17 cellular contexts compared by ENCODE assay signal in genomic region chr11:116778556-116778955, GRCh38. TPM values are rescaled to one million over a fixed set of nuclear protein-coding genes. Genes with fewer than 3 reads are reported as not detected.
A peak's percentile ranks its signal among the peaks of the same experiment; 100 is the strongest.
DNase-seq lines count a peak whose midpoint lies in the region; ATAC-seq and TF ChIP-seq lines count a peak whose summit lies in the region.
"Had no signal": no experiment of that assay in that cellular context is flagged by ENCODE, and none has a peak within 500 bp of the region (broad histone marks: within the 10 kb centered on the region; RNA-seq: fewer than 3 reads in every experiment).

No MANE protein-coding gene starts in this region.

- peaks cover 48 to 77% (median 54%) of the 10 kb centered on the region in 3 donors for H3K36me3 ChIP-seq in tibial artery

- peaks cover 34 to 78% of the 10 kb centered on the region in 2 donors for H3K4me1 Mint-ChIP-seq in natural killer cell treated with Interleukin-12 subunit alpha and Interleukin-12 subunit beta and Interleukin-15 and Interleukin-18, amount 100 ng/mL, for 72 hours (ENCODE audit: low read depth in 2 of 2)
- H3K4me1 Mint-ChIP-seq in natural killer cell (peaks cover 4 to 11% of the 10 kb centered on the region in 2 donors), T-helper 17 cell (peaks cover 17% of the 10 kb centered on the region), osteocyte (ENCODE audit: unreplicated experiment) (peaks cover 4% of the 10 kb centered on the region)

- H3K27me3 Mint-ChIP-seq in natural killer cell treated with Interleukin-12 subunit alpha and Interleukin-12 subunit beta and Interleukin-15 and Interleukin-18, amount 100 ng/mL, for 72 hours = no peaks in the 10 kb centered on the region
- H3K27me3 Mint-ChIP-seq in natural killer cell (ENCODE audit: low read depth in 2 of 2) = no peaks in the 10 kb centered on the region
- H3K27me3 Mint-ChIP-seq in T-helper 17 cell = no peaks in the 10 kb centered on the region
- H3K27me3 Mint-ChIP-seq in osteocyte (ENCODE audit: unreplicated experiment) = no peaks in the 10 kb centered on the region

- no peaks in the 10 kb centered on the region for H3K27me3 ChIP-seq in tibial artery
- H3K27me3 ChIP-seq: BE2C had no signal

- H3K27ac Mint-ChIP-seq in natural killer cell treated with Interleukin-12 subunit alpha and Interleukin-12 subunit beta and Interleukin-15 and Interleukin-18, amount 100 ng/mL, for 72 hours = peak overlapping the region; percentile 56 to 76
- no peak overlapping the region for H3K27ac Mint-ChIP-seq in natural killer cell
- peak overlapping the region; percentile 86 for H3K27ac Mint-ChIP-seq in T-helper 17 cell
- H3K27ac Mint-ChIP-seq in osteocyte (ENCODE audit: unreplicated experiment) = no peak overlapping the region

- H3K4me1 ChIP-seq in tibial artery = peaks cover 0 to 4% (median under 1%) of the 10 kb centered on the region in 4 donors
- H3K4me1 ChIP-seq: BE2C had no signal

- peaks cover 65% of the 10 kb centered on the region for H3K36me3 Mint-ChIP-seq in natural killer cell treated with Interleukin-12 subunit alpha and Interleukin-12 subunit beta and Interleukin-15 and Interleukin-18, amount 100 ng/mL, for 72 hours
- H3K36me3 Mint-ChIP-seq in natural killer cell (peaks cover 16% of the 10 kb centered on the region), T-helper 17 cell (ENCODE audit: low read depth) (peaks cover 14% of the 10 kb centered on the region), osteocyte (ENCODE audit: unreplicated experiment) (peaks cover 33% of the 10 kb centered on the region)

- intact Hi-C loops in natural killer cell (cut with micrococcal nuclease) = no loop called here
- intact Hi-C loops in tibial artery (cut with DNase I; ENCODE audit: low total_unique reads) = no loop called here

- no peak overlapping the region for H3K4me3 ChIP-seq in fibroblast of mammary gland (ENCODE audit: control insufficient read depth, low read depth, low read length)
- no peak overlapping the region for H3K4me3 ChIP-seq in tibial artery

- no peak overlapping the region for H3K27ac ChIP-seq in tibial artery

- peak in 1 of 2 donors; percentile 25 for ATAC-seq in natural killer cell treated with Interleukin-12 subunit alpha and Interleukin-12 subunit beta and Interleukin-15 and Interleukin-18, amount 100 ng/mL, for 72 hours
- no peak for ATAC-seq in natural killer cell
- no peak for ATAC-seq in T-helper 17 cell

- TF ChIP-seq CTCF in natural killer cell (IDR thresholded peaks at IDR 0.05) (no peak), fibroblast of mammary gland (conservative IDR thresholded peaks at IDR 0.05; ENCODE audit: control insufficient read depth, insufficient read depth, low read depth, low read length) (no peak), osteocyte (IDR thresholded peaks at IDR 0.05) (no peak), tibial artery (IDR thresholded peaks at IDR 0.05) (no peak)

- peak overlapping the region; percentile 51 for H3K4me3 Mint-ChIP-seq in natural killer cell treated with Interleukin-12 subunit alpha and Interleukin-12 subunit beta and Interleukin-15 and Interleukin-18, amount 100 ng/mL, for 72 hours
- H3K4me3 Mint-ChIP-seq in natural killer cell (no peak overlapping the region), T-helper 17 cell (no peak overlapping the region), osteocyte (ENCODE audit: unreplicated experiment) (no peak overlapping the region)

- no peaks in the 10 kb centered on the region for H3K9me3 Mint-ChIP-seq in natural killer cell treated with Interleukin-12 subunit alpha and Interleukin-12 subunit beta and Interleukin-15 and Interleukin-18, amount 100 ng/mL, for 72 hours
- H3K9me3 Mint-ChIP-seq in natural killer cell (no peaks in the 10 kb centered on the region), osteocyte (ENCODE audit: unreplicated experiment) (no peaks in the 10 kb centered on the region)

- DNase-seq in natural killer cell treated with Interleukin-12 subunit alpha and Interleukin-12 subunit beta and Interleukin-15 and Interleukin-18, amount 100 ng/mL, for 72 hours (ENCODE audit: low spot score) = no peak
- no peak for DNase-seq in natural killer cell
- DNase-seq in T-helper 17 cell = no peak
- DNase-seq in fibroblast of mammary gland (ENCODE audit: low read depth) = peak; percentile 61
- no peak for DNase-seq in osteocyte (ENCODE audit: extremely low spot score, unreplicated experiment)
- DNase-seq in NCI-H510A treated with DMSO at 0.1 percent for 48 hours (lab: John Stamatoyannopoulos, UW) = no peak
- no peak for DNase-seq in tibial artery
- DNase-seq: BE2C, DMS 273 treated with DMSO at 0.1 percent for 48 hours, HCEC 1CT, NCI-H1092, NCI-H187, NCI-H446 treated with DMSO at 0.1 percent for 48 hours, NCI-H774, Right ventricle myocardium superior had no signal

- H3K9me3 ChIP-seq in T-helper 17 cell (ENCODE audit: control insufficient read depth, low read length, poor library complexity, severe bottlenecking) (no peaks in the 10 kb centered on the region), tibial artery (no peaks in the 10 kb centered on the region)
- H3K9me3 ChIP-seq: BE2C had no signal

RNA-seq across cellular contexts. Expression of gene BUD13, which starts 5.8 kb away (rescaled TPM):
- total RNA-seq in natural killer cell treated with Interleukin-12 subunit alpha and Interleukin-12 subunit beta and Interleukin-15 and Interleukin-18, amount 100 ng/mL, for 72 hours = 10 to 100 TPM; 23.1 to 25.0 TPM
- total RNA-seq in natural killer cell = 10 to 100 TPM; 13.5 to 16.0 (median 13.7) TPM
- total RNA-seq in T-helper 17 cell = 10 to 100 TPM; 11.5 to 11.8 TPM
- total RNA-seq in osteocyte = 13.1 and 15.2 TPM in 2 replicates

RNA-seq across cellular contexts. Expression of gene ZPR1, which starts 9.3 kb away (rescaled TPM):
- total RNA-seq in natural killer cell treated with Interleukin-12 subunit alpha and Interleukin-12 subunit beta and Interleukin-15 and Interleukin-18, amount 100 ng/mL, for 72 hours = 100 to 1,000 TPM in 1 of 2 donors, 10 to 100 TPM in 1; 89.7 to 143 TPM
- total RNA-seq in natural killer cell (100 to 1,000 TPM in 1 of 3 donors, 10 to 100 TPM in 2; 92.0 to 107 (median 92.6) TPM), T-helper 17 cell (100 to 1,000 TPM in 1 of 2 donors, 10 to 100 TPM in 1; 87.1 to 107 TPM), osteocyte (33.1 and 35.1 TPM in 2 replicates)

RNA-seq across cellular contexts. Expression of gene APOA5, which starts 13.1 kb away (rescaled TPM):
- total RNA-seq in natural killer cell treated with Interleukin-12 subunit alpha and Interleukin-12 subunit beta and Interleukin-15 and Interleukin-18, amount 100 ng/mL, for 72 hours = not detected
- total RNA-seq in natural killer cell = not detected
- not detected for total RNA-seq in T-helper 17 cell
- total RNA-seq in osteocyte = not detected in 2 replicates
- total RNA-seq: Daoy, HT-29, Right ventricle myocardium superior had no signal

RNA-seq across cellular contexts. Expression of gene APOA4, which starts 44.5 kb away (rescaled TPM):
- not detected for total RNA-seq in natural killer cell treated with Interleukin-12 subunit alpha and Interleukin-12 subunit beta and Interleukin-15 and Interleukin-18, amount 100 ng/mL, for 72 hours
- total RNA-seq in natural killer cell (not detected), T-helper 17 cell (not detected), osteocyte (not detected in 2 replicates)
- total RNA-seq: Daoy, HT-29, Right ventricle myocardium superior had no signal

RNA-seq across cellular contexts. Expression of gene APOC3, which starts 51.2 kb away (rescaled TPM):
- not detected for total RNA-seq in natural killer cell treated with Interleukin-12 subunit alpha and Interleukin-12 subunit beta and Interleukin-15 and Interleukin-18, amount 100 ng/mL, for 72 hours
- total RNA-seq in natural killer cell (not detected), T-helper 17 cell (not detected), osteocyte (not detected in 2 replicates)
- total RNA-seq: Daoy, HT-29 had no signal

Comparison
In these comparisons a context has a peak if more than half of its experiments do, and no peak if none do; other contexts are left out.
1. H3K27ac Mint-ChIP-seq: peak in natural killer cell treated with Interleukin-12 subunit alpha and Interleukin-12 subunit beta and Interleukin-15 and Interleukin-18, amount 100 ng/mL, for 72 hours (2 of 2) and T-helper 17 cell (single experiment); none in natural killer cell (0 of 2) and osteocyte (single experiment).